ENCODE assay signal across 9 cellular contexts in genomic region chr5:73370620-73371583, GRCh38.
A peak's percentile ranks its signal among the peaks of the same experiment; 100 is the strongest.
DNase-seq lines count a peak whose midpoint lies in the region; ATAC-seq and TF ChIP-seq lines count a peak whose summit lies in the region.
"Had no signal": no experiment of that assay in that cellular context is flagged by ENCODE, and none has a peak within 500 bp of the region (broad histone marks: within the 10 kb centered on the region; RNA-seq: fewer than 3 reads in every experiment).

No MANE protein-coding gene starts in this region.

- H3K36me3 ChIP-seq in lower lobe of right lung = no peaks in the 10 kb centered on the region
- H3K36me3 ChIP-seq: right atrium auricular region had no signal

- no peak for ATAC-seq in HG03432 (IDR thresholded peaks at IDR 0.05; ENCODE audit: unreplicated experiment)
- ATAC-seq in lower lobe of right lung = no peak

- H3K27ac ChIP-seq in lower lobe of right lung = no peak overlapping the region
- H3K27ac ChIP-seq: right atrium auricular region had no signal

- H3K4me3 ChIP-seq in WI38 (ENCODE audit: low read depth, low read length) = 0 out of 2 replicates have a peak overlapping the region, but pooled peaks have one; percentile 0
- H3K4me3 ChIP-seq in lower lobe of right lung = no peak overlapping the region
- H3K4me3 ChIP-seq: right atrium auricular region had no signal

- H3K4me1 ChIP-seq in lower lobe of right lung = no peaks in the 10 kb centered on the region
- H3K4me1 ChIP-seq: right atrium auricular region had no signal

- no peaks in the 10 kb centered on the region for H3K9me3 ChIP-seq in lower lobe of right lung
- H3K9me3 ChIP-seq: right atrium auricular region had no signal

- TF ChIP-seq CTCF in WI38 (IDR thresholded peaks at IDR 0.05; ENCODE audit: low read depth, low read length) (no peak), lower lobe of right lung (IDR thresholded peaks at IDR 0.05) (no peak)

- peak; percentile 49 for DNase-seq in 8988T
- DNase-seq in HPDE6-E6E7 (ENCODE audit: extremely low spot score) = peak; percentile 88
- DNase-seq in glomerular endothelial cell (ENCODE audit: extremely low read depth, low read depth, low spot score) = peak; percentile 94
- DNase-seq in Ammon's horn (ENCODE audit: low spot score) = no peak
- DNase-seq in NK-92 (lab: John Stamatoyannopoulos, UW; ENCODE audit: unreplicated experiment) = no peak
- DNase-seq in lower lobe of right lung = no peak

- intact Hi-C loops in lower lobe of right lung (cut with DNase I) = no loop called here

- peaks cover 34% of the 10 kb centered on the region for H3K27me3 ChIP-seq in lower lobe of right lung (ENCODE audit: low read depth)
- H3K27me3 ChIP-seq: right atrium auricular region had no signal

Comparison
In these comparisons a context has a peak if more than half of its experiments do, and no peak if none do; other contexts are left out.
1. DNase-seq: peak in 8988T (single experiment), HPDE6-E6E7 (single experiment) and glomerular endothelial cell (single experiment); none in Ammon's horn (single experiment), NK-92 (single experiment) and lower lobe of right lung (single experiment).